ENCODE assay signal across 10 cellular contexts in the genomic region with DNA sequence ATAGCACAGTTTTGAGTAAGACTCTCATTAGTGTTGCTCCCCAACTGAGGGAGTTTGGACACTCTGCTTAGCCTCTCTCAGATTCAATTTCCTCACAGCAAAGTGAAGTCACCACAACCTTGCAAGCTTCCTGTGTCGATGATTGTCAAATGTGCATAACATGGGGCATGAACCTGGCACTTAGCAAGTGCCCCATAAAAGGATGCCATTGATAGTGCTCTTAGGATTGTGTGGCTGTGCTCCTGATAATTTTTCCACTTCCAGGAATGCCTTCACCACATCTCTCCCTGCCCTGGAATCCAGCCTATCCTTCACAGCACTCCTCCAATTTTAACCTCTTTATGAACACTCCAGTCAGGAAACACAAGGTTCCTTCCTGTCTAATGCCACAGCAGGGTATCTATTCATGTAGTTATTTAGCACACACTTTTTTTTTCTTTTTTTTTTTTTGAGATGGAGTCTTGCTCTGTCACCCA.
A peak's percentile ranks its signal among the peaks of the same experiment; 100 is the strongest.
DNase-seq lines count a peak whose midpoint lies in the region; ATAC-seq and TF ChIP-seq lines count a peak whose summit lies in the region.
"Had no signal": no experiment of that assay in that cellular context is flagged by ENCODE, and none has a peak within 500 bp of the region (broad histone marks: within the 10 kb centered on the region; RNA-seq: fewer than 3 reads in every experiment).

No MANE protein-coding gene starts in this region.

- CTCF ChIA-PET in activated CD8-positive, alpha-beta T cell treated with anti-CD3 and anti-CD28 coated beads, Interleukin-2, amount 10 ng/mL, durations not matched to agents 7 days and 5 days (lab: Charles Lee), result interaction anchor here (1.0 kb wide), 1 partner anchor 13 kb away, joined by 4 read pairs; no protein-coding TSS in a partner anchor

- H3K4me1 Mint-ChIP-seq in activated T-cell treated with anti-CD3 and anti-CD28 coated beads, Interleukin-2, amount 50 U/mL, for 24 hours (ENCODE audit: low read depth), result peaks cover 43% of the 10 kb centered on the region
- H3K4me1 Mint-ChIP-seq in activated CD8-positive, alpha-beta T cell treated with anti-CD3 and anti-CD28 coated beads, Interleukin-2, amount 10 ng/mL, durations not matched to agents 7 days and 5 days (ENCODE audit: low read depth), result peaks cover 31% of the 10 kb centered on the region
- H3K4me1 Mint-ChIP-seq in natural killer cell treated with Interleukin-12 subunit alpha and Interleukin-12 subunit beta and Interleukin-15 and Interleukin-18, amount 100 ng/mL, for 72 hours (ENCODE audit: low read depth in 2 of 2), result peaks cover 34 to 49% of the 10 kb centered on the region in 2 donors

- H3K27me3 ChIP-seq in BE2C, result no peaks in the 10 kb centered on the region

- ATAC-seq in GM21737 (IDR thresholded peaks at IDR 0.05; ENCODE audit: unreplicated experiment) (peak; percentile 58), HG02870 (IDR thresholded peaks at IDR 0.05; ENCODE audit: unreplicated experiment) (no peak)
- ATAC-seq in activated CD8-positive, alpha-beta T cell treated with anti-CD3 and anti-CD28 coated beads, Interleukin-2, amount 10 ng/mL, durations not matched to agents 7 days and 5 days, result peak; percentile 57
- ATAC-seq in natural killer cell treated with Interleukin-12 subunit alpha and Interleukin-12 subunit beta and Interleukin-15 and Interleukin-18, amount 100 ng/mL, for 72 hours, result peak; percentile 85 to 89

- peaks cover 4% of the 10 kb centered on the region; the same call in 1 of the 2 replicates for H3K4me1 ChIP-seq in BE2C

- no peak overlapping the region for H3K4me3 Mint-ChIP-seq in activated T-cell treated with anti-CD3 and anti-CD28 coated beads, Interleukin-2, amount 50 U/mL, for 24 hours
- peak overlapping the region; percentile 34 for H3K4me3 Mint-ChIP-seq in activated CD8-positive, alpha-beta T cell treated with anti-CD3 and anti-CD28 coated beads, Interleukin-2, amount 10 ng/mL, durations not matched to agents 7 days and 5 days
- H3K4me3 Mint-ChIP-seq in natural killer cell treated with Interleukin-12 subunit alpha and Interleukin-12 subunit beta and Interleukin-15 and Interleukin-18, amount 100 ng/mL, for 72 hours, result peak overlapping the region; percentile 74

- peak overlapping the region; percentile 85 for H3K27ac Mint-ChIP-seq in activated T-cell treated with anti-CD3 and anti-CD28 coated beads, Interleukin-2, amount 50 U/mL, for 24 hours
- H3K27ac Mint-ChIP-seq in activated CD8-positive, alpha-beta T cell treated with anti-CD3 and anti-CD28 coated beads, Interleukin-2, amount 10 ng/mL, durations not matched to agents 7 days and 5 days, result peak overlapping the region; percentile 81
- H3K27ac Mint-ChIP-seq in natural killer cell treated with Interleukin-12 subunit alpha and Interleukin-12 subunit beta and Interleukin-15 and Interleukin-18, amount 100 ng/mL, for 72 hours, result peak overlapping the region; percentile 80 to 90

- no peak for TF ChIP-seq CTCF in BE2C (IDR thresholded peaks at IDR 0.05; ENCODE audit: low read depth, low read length)

- no peak overlapping the region for H3K4me3 ChIP-seq in BE2C (ENCODE audit: low read depth, low read length)

- H3K27me3 Mint-ChIP-seq in activated T-cell treated with anti-CD3 and anti-CD28 coated beads, Interleukin-2, amount 50 U/mL, for 24 hours, result no peaks in the 10 kb centered on the region
- H3K27me3 Mint-ChIP-seq in activated CD8-positive, alpha-beta T cell treated with anti-CD3 and anti-CD28 coated beads, Interleukin-2, amount 10 ng/mL, durations not matched to agents 7 days and 5 days (ENCODE audit: low read depth), result no peaks in the 10 kb centered on the region
- H3K27me3 Mint-ChIP-seq in natural killer cell treated with Interleukin-12 subunit alpha and Interleukin-12 subunit beta and Interleukin-15 and Interleukin-18, amount 100 ng/mL, for 72 hours, result no peaks in the 10 kb centered on the region

- no peaks in the 10 kb centered on the region for H3K9me3 Mint-ChIP-seq in activated T-cell treated with anti-CD3 and anti-CD28 coated beads, Interleukin-2, amount 50 U/mL, for 24 hours
- H3K9me3 Mint-ChIP-seq in activated CD8-positive, alpha-beta T cell treated with anti-CD3 and anti-CD28 coated beads, Interleukin-2, amount 10 ng/mL, durations not matched to agents 7 days and 5 days (ENCODE audit: insufficient read depth), result no peaks in the 10 kb centered on the region
- H3K9me3 Mint-ChIP-seq in natural killer cell treated with Interleukin-12 subunit alpha and Interleukin-12 subunit beta and Interleukin-15 and Interleukin-18, amount 100 ng/mL, for 72 hours, result no peaks in the 10 kb centered on the region

- no peak for DNase-seq in activated T-cell treated with anti-CD3 and anti-CD28 coated beads, Interleukin-2, amount 50 U/mL, for 24 hours
- no peak for DNase-seq in activated T-cell treated with anti-CD3 and anti-CD28 coated beads, Interleukin-2, amount 50 U/mL, for 1 hour
- peak; percentile 48 for DNase-seq in activated CD8-positive, alpha-beta T cell treated with anti-CD3 and anti-CD28 coated beads, Interleukin-2, amount 10 ng/mL, durations not matched to agents 7 days and 5 days
- DNase-seq in natural killer cell treated with Interleukin-12 subunit alpha and Interleukin-12 subunit beta and Interleukin-15 and Interleukin-18, amount 100 ng/mL, for 72 hours (ENCODE audit: low spot score), result no peak
- DNase-seq in hippocampal formation (lab: John Stamatoyannopoulos, UW) (no peak), BE2C (no peak)
- DNase-seq: effector memory CD4-positive, alpha-beta T cell; NCI-H2227 treated with DMSO at 0.1 percent for 48 hours had no signal

- POLR2A ChIA-PET in activated CD8-positive, alpha-beta T cell treated with anti-CD3 and anti-CD28 coated beads, Interleukin-2, amount 10 ng/mL, durations not matched to agents 7 days and 5 days (lab: Charles Lee), result no interaction called here

- H3K36me3 ChIP-seq in BE2C, result no peaks in the 10 kb centered on the region; the same call in 1 of the 2 replicates

- no peaks in the 10 kb centered on the region for H3K9me3 ChIP-seq in BE2C

- H3K36me3 Mint-ChIP-seq in activated T-cell treated with anti-CD3 and anti-CD28 coated beads, Interleukin-2, amount 50 U/mL, for 24 hours (ENCODE audit: low read depth), result peaks cover 8% of the 10 kb centered on the region
- H3K36me3 Mint-ChIP-seq in activated CD8-positive, alpha-beta T cell treated with anti-CD3 and anti-CD28 coated beads, Interleukin-2, amount 10 ng/mL, durations not matched to agents 7 days and 5 days (ENCODE audit: low read depth), result peaks cover 17% of the 10 kb centered on the region
- H3K36me3 Mint-ChIP-seq in natural killer cell treated with Interleukin-12 subunit alpha and Interleukin-12 subunit beta and Interleukin-15 and Interleukin-18, amount 100 ng/mL, for 72 hours, result peaks cover 9% of the 10 kb centered on the region
